ENCODE assay signal across 8 cellular contexts in the genomic region with DNA sequence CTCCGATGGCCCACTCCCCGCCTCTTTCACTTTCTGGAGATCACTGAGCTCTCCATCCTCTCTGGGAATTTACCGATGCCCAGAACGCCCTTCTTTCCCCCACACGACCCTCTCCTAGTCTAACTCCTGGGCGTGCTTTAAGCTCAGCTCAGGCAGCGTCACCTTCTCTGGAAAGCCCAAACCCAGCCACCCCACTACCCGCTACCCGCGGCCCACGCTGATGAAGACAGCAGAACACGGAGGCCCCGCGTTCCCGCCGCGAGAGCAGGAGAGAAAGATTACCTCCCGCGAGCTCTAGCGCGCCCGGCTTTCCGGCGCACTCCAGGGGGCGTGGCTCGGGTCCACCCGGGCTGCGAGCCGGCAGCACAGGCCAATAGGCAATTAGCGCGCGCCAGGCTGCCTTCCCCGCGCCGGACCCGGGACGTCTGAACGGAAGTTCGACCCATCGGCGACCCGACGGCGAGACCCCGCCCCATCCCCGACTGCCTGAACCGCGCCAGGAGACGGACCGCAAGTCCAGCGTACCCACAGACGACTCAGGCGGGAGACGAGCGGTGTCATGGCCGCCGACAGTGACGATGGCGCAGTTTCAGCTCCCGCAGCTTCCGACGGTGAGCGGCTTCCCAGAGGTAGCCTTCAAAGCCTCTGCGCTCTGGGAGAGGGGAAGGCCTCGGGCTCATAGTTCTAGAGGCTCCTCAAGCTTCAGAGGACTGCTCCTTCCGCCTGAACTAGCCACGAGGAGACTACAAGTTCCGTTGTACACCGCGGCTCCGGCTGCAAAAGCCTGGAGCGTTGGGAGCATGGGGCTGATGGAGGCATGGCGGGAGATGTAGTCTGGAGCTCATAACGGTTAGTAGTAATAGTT. TPM values are rescaled to one million over a fixed set of nuclear protein-coding genes. Genes with fewer than 3 reads are reported as not detected.
DNase-seq lines count a peak whose midpoint lies in the region; ATAC-seq and TF ChIP-seq lines count a peak whose summit lies in the region.

A gene (minus strand): TSS at position 747 of the 865 bp plus-strand sequence. CDS start 5,935 bp downstream, outside the sequence.
A gene (plus strand): TSS at position 477 of the 865 bp plus-strand sequence. CDS start 83 bp downstream, at position 560.

- H4K20me1 ChIP-seq in BLaER1 treated with 17β-estradiol and CSF1 and Interleukin-3, amounts not matched to agents 10 nM and 100 nM = peaks cover 0 to 45% (median 6%) of the 10 kb centered on the region in 11 experiments; a peak in 7 of 22 replicates

- peaks cover 39 to 52% (median 46%) of the 10 kb centered on the region in 10 experiments for H3K4me1 ChIP-seq in BLaER1 treated with 17β-estradiol and CSF1 and Interleukin-3, amounts not matched to agents 10 nM and 100 nM

- H3K9me3 ChIP-seq in BLaER1 treated with 17β-estradiol and CSF1 and Interleukin-3, amounts not matched to agents 10 nM and 100 nM (replicated peaks in 1 of 11) = no peaks in the 10 kb centered on the region; a peak in 1 of 22 replicates

- peaks cover 48% of the 10 kb centered on the region for H3K36me3 Mint-ChIP-seq in activated CD4-positive, alpha-beta T cell treated with anti-CD3 and anti-CD28 coated beads, Interleukin-2, amount 10 ng/mL, durations not matched to agents 24 days and 14 days (ENCODE audit: low read depth)

- intact Hi-C loops in activated CD4-positive, alpha-beta T cell treated with anti-CD3 and anti-CD28 coated beads, Interleukin-2, amount 10 ng/mL, durations not matched to agents 24 days and 14 days (cut with micrococcal nuclease) = loop anchor here (1.0 to 2.0 kb wide), 10 partner anchors 14 to 539 kb away; a partner anchor contains a TSS

- peaks cover 6% of the 10 kb centered on the region for H3K9me3 Mint-ChIP-seq in activated CD4-positive, alpha-beta T cell treated with anti-CD3 and anti-CD28 coated beads, Interleukin-2, amount 10 ng/mL, durations not matched to agents 24 days and 14 days

- H3K4me3 ChIP-seq in BLaER1 treated with 17β-estradiol and CSF1 and Interleukin-3, amounts not matched to agents 10 nM and 100 nM = peak within 1 kb of the TSS; percentile 69 to 82 (median 74)
- H3K4me3 ChIP-seq in coronary artery = peak within 1 kb of the TSS; percentile 82

- peaks cover 33 to 51% (median 40%) of the 10 kb centered on the region in 11 experiments for H3K36me3 ChIP-seq in BLaER1 treated with 17β-estradiol and CSF1 and Interleukin-3, amounts not matched to agents 10 nM and 100 nM

- no peaks in the 10 kb centered on the region for H3K27me3 Mint-ChIP-seq in activated CD4-positive, alpha-beta T cell treated with anti-CD3 and anti-CD28 coated beads, Interleukin-2, amount 10 ng/mL, durations not matched to agents 24 days and 14 days

- peaks cover 45% of the 10 kb centered on the region for H3K4me1 Mint-ChIP-seq in activated CD4-positive, alpha-beta T cell treated with anti-CD3 and anti-CD28 coated beads, Interleukin-2, amount 10 ng/mL, durations not matched to agents 24 days and 14 days

- no peaks in the 10 kb centered on the region for H3K27me3 ChIP-seq in BLaER1 treated with 17β-estradiol and CSF1 and Interleukin-3, amounts not matched to agents 10 nM and 100 nM

- H3K27ac ChIP-seq in BLaER1 treated with 17β-estradiol and CSF1 and Interleukin-3, amounts not matched to agents 10 nM and 100 nM = peak within 1 kb of the TSS; percentile 92 to 96 (median 95)
- peak within 1 kb of the TSS; percentile 88 to 98 for H3K27ac ChIP-seq in coronary artery

- DNase-seq in NCI-H526 treated with DMSO at 0.1 percent for 48 hours (lab: John Stamatoyannopoulos, UW) (peak; percentile 97), coronary artery (ENCODE audit: low spot score) (peak; percentile 93), kidney tubule cell (ENCODE audit: low spot score) (peak; percentile 92)
- DNase-seq in activated CD4-positive, alpha-beta T cell treated with anti-CD3 and anti-CD28 coated beads, Interleukin-2, amount 10 ng/mL, durations not matched to agents 24 days and 14 days = peak; percentile 98
- DNase-seq in stimulated activated CD4-positive, alpha-beta T cell treated with anti-CD3 and anti-CD28 coated beads, Interleukin-1b, Interleukin-23, amount 100 ng/mL, for 1 hour (ENCODE audit: low read depth in 2 of 2) = peak; percentile 69 to 86

- H3K9ac ChIP-seq in BLaER1 treated with 17β-estradiol and CSF1 and Interleukin-3, amounts not matched to agents 10 nM and 100 nM = peak within 1 kb of the TSS; percentile 87 to 96 (median 92)

- H3K4me2 ChIP-seq in BLaER1 treated with 17β-estradiol and CSF1 and Interleukin-3, amounts not matched to agents 10 nM and 100 nM = peak within 1 kb of the TSS; percentile 83 to 98 (median 96)

- TF ChIP-seq CTCF in coronary artery (IDR thresholded peaks at IDR 0.05) = no peak

- ATAC-seq in GM19328 (IDR thresholded peaks at IDR 0.05; ENCODE audit: unreplicated experiment) = peak; percentile 76
- ATAC-seq in HG03469 (IDR thresholded peaks at IDR 0.05; ENCODE audit: unreplicated experiment) = peak; percentile 68

- H3K27ac Mint-ChIP-seq in activated CD4-positive, alpha-beta T cell treated with anti-CD3 and anti-CD28 coated beads, Interleukin-2, amount 10 ng/mL, durations not matched to agents 24 days and 14 days = peak within 1 kb of the TSS; percentile 99

- H3K4me3 Mint-ChIP-seq in activated CD4-positive, alpha-beta T cell treated with anti-CD3 and anti-CD28 coated beads, Interleukin-2, amount 10 ng/mL, durations not matched to agents 24 days and 14 days = peak within 1 kb of the TSS; percentile 98

RNA-seq across cellular contexts. Expression of the first gene that starts in this region (rescaled TPM):
- 55.6 and 57.0 TPM in 2 replicates for total RNA-seq in activated CD4-positive, alpha-beta T cell treated with anti-CD3 and anti-CD28 coated beads, Interleukin-2, amount 10 ng/mL, durations not matched to agents 24 days and 14 days

RNA-seq across cellular contexts. Expression of the second gene that starts in this region (rescaled TPM):
- total RNA-seq in activated CD4-positive, alpha-beta T cell treated with anti-CD3 and anti-CD28 coated beads, Interleukin-2, amount 10 ng/mL, durations not matched to agents 24 days and 14 days = 38.2 and 44.8 TPM in 2 replicates

Comparison
In these comparisons a context has a peak if more than half of its experiments do, and no peak if none do; other contexts are left out.
1. Peak in every context shown above with its lines: DNase-seq, ATAC-seq, H3K4me3 ChIP-seq and H3K27ac ChIP-seq.